ENCODE assay signal across 23 cellular contexts in genomic region chr17:73829676-73830280, GRCh38.
A peak's percentile ranks its signal among the peaks of the same experiment; 100 is the strongest.
DNase-seq lines count a peak whose midpoint lies in the region; TF ChIP-seq lines count a peak whose summit lies in the region.
"Had no signal": no experiment of that assay in that cellular context is flagged by ENCODE, and none has a peak within 500 bp of the region (broad histone marks: within the 10 kb centered on the region; RNA-seq: fewer than 3 reads in every experiment).

No MANE protein-coding gene starts in this region.

- peak overlapping the region; percentile 14 for H3K27ac Mint-ChIP-seq in activated naive CD4-positive, alpha-beta T cell treated with anti-CD3 and anti-CD28 coated beads, Interleukin-2, amount 50 U/mL, for 24 hours
- H3K27ac Mint-ChIP-seq in activated naive CD4-positive, alpha-beta T cell treated with anti-CD3 and anti-CD28 coated beads for 36 hours = no peak overlapping the region
- no peak overlapping the region for H3K27ac Mint-ChIP-seq in chondrocyte (ENCODE audit: unreplicated experiment)
- H3K27ac Mint-ChIP-seq: CD14-positive monocyte had no signal

- H4K8ac ChIP-seq in neuronal stem cell (ENCODE audit: low read depth, low read length) = no peak overlapping the region

- no peaks in the 10 kb centered on the region for H3K79me1 ChIP-seq in neuronal stem cell (ENCODE audit: low read depth, low read length)

- H2BK120ac ChIP-seq in neuronal stem cell (ENCODE audit: low read depth, low read length) = no peak overlapping the region

- H3K9me3 ChIP-seq in neuronal stem cell (replicated peaks in 1 of 2; ENCODE audit: control insufficient read depth in 2 of 2, insufficient read depth in 1 of 2, low read depth in 1 of 2, low read length in 2 of 2) = no peaks in the 10 kb centered on the region
- H3K9me3 ChIP-seq: BE2C had no signal

- CTCF ChIA-PET in activated naive CD4-positive, alpha-beta T cell treated with anti-CD3 and anti-CD28 coated beads for 36 hours (lab: Charles Lee) = interaction anchor here (0.7 to 1.0 kb wide), 2 partner anchors 8 to 23 kb away, joined by 3 to 7 read pairs; no protein-coding TSS in a partner anchor

- no peak overlapping the region for H3K4me2 ChIP-seq in neuronal stem cell (ENCODE audit: insufficient read depth, low read length, poor library complexity, severe bottlenecking)

- no peak overlapping the region for H3K27ac ChIP-seq in neuronal stem cell (replicated peaks; ENCODE audit: low read length)
- H3K27ac ChIP-seq: RWPE1 had no signal

- no peak overlapping the region for H2BK5ac ChIP-seq in neuronal stem cell (ENCODE audit: low read length)

- no peaks in the 10 kb centered on the region for H3K9me3 Mint-ChIP-seq in activated naive CD4-positive, alpha-beta T cell treated with anti-CD3 and anti-CD28 coated beads, Interleukin-2, amount 50 U/mL, for 24 hours
- no peaks in the 10 kb centered on the region for H3K9me3 Mint-ChIP-seq in activated naive CD4-positive, alpha-beta T cell treated with anti-CD3 and anti-CD28 coated beads for 36 hours
- no peaks in the 10 kb centered on the region for H3K9me3 Mint-ChIP-seq in chondrocyte (ENCODE audit: low read depth)

- H3K4me1 Mint-ChIP-seq in activated naive CD4-positive, alpha-beta T cell treated with anti-CD3 and anti-CD28 coated beads, Interleukin-2, amount 50 U/mL, for 24 hours = peaks cover 80% of the 10 kb centered on the region
- H3K4me1 Mint-ChIP-seq in activated naive CD4-positive, alpha-beta T cell treated with anti-CD3 and anti-CD28 coated beads for 36 hours (ENCODE audit: low read depth) = peaks cover 66% of the 10 kb centered on the region
- peaks cover 7% of the 10 kb centered on the region for H3K4me1 Mint-ChIP-seq in chondrocyte (ENCODE audit: low read depth)

- H3K4me3 Mint-ChIP-seq in activated naive CD4-positive, alpha-beta T cell treated with anti-CD3 and anti-CD28 coated beads, Interleukin-2, amount 50 U/mL, for 24 hours = no peak overlapping the region
- H3K4me3 Mint-ChIP-seq in activated naive CD4-positive, alpha-beta T cell treated with anti-CD3 and anti-CD28 coated beads for 36 hours = no peak overlapping the region
- no peak overlapping the region for H3K4me3 Mint-ChIP-seq in chondrocyte (ENCODE audit: unreplicated experiment)
- H3K4me3 Mint-ChIP-seq: CD14-positive monocyte had no signal

- no peak overlapping the region for H2AFZ ChIP-seq in neuronal stem cell (ENCODE audit: low read length)

- no peak overlapping the region for H3K18ac ChIP-seq in neuronal stem cell (ENCODE audit: low read length)

- no peak overlapping the region for H3K4ac ChIP-seq in neuronal stem cell (ENCODE audit: low read length)

- H3K14ac ChIP-seq in neuronal stem cell (ENCODE audit: low read length) = no peak overlapping the region

- no peak overlapping the region for H4K91ac ChIP-seq in neuronal stem cell (ENCODE audit: low read depth, low read length, poor library complexity)

- no peak for TF ChIP-seq CTCF in chondrocyte (IDR thresholded peaks at IDR 0.05)

- no CpG with 5 or more reads among the region's 13 CpGs for WGBS in neuronal stem cell (ENCODE audit: extremely low coverage in 2 of 2, insufficient read length in 2 of 2, insufficient replicate concordance in 1 of 2), 2 donors

- H3K36me3 ChIP-seq in neuronal stem cell (replicated peaks in 1 of 2; ENCODE audit: control insufficient read depth in 2 of 2, insufficient read depth in 2 of 2, low read length in 2 of 2) = no peaks in the 10 kb centered on the region
- H3K36me3 ChIP-seq: BE2C had no signal

- no peak overlapping the region for H3K9ac ChIP-seq in neuronal stem cell (ENCODE audit: low read depth, low read length, poor library complexity)

- no peaks in the 10 kb centered on the region for H3K36me3 Mint-ChIP-seq in activated naive CD4-positive, alpha-beta T cell treated with anti-CD3 and anti-CD28 coated beads, Interleukin-2, amount 50 U/mL, for 24 hours
- no peaks in the 10 kb centered on the region for H3K36me3 Mint-ChIP-seq in activated naive CD4-positive, alpha-beta T cell treated with anti-CD3 and anti-CD28 coated beads for 36 hours (ENCODE audit: low read depth)
- no peaks in the 10 kb centered on the region for H3K36me3 Mint-ChIP-seq in chondrocyte (ENCODE audit: low read depth)
- H3K36me3 Mint-ChIP-seq: CD14-positive monocyte had no signal

- DNase-seq in activated naive CD4-positive, alpha-beta T cell treated with anti-CD3 and anti-CD28 coated beads for 36 hours = no peak
- peak; percentile 66 for DNase-seq in chondrocyte (ENCODE audit: low spot score)
- DNase-seq in neuronal stem cell (ENCODE audit: low spot score) = no peak
- DNase-seq in NCI-H1694 (lab: John Stamatoyannopoulos, UW) = no peak
- DNase-seq in glomerular visceral epithelial cell (ENCODE audit: extremely low spot score) = no peak
- no peak for DNase-seq in NK-92 (lab: John Stamatoyannopoulos, UW; ENCODE audit: unreplicated experiment)
- DNase-seq: 8988T, ACHN, BE2C, DMS153, Karpas-422, NCI-H1092, NCI-H1417 treated with DMSO at 0.1 percent for 48 hours, NCI-H187, NCI-H2081 treated with DMSO at 0.1 percent for 48 hours, NCI-H2171, NCI-H226, NCI-H510A, NCI-H69, SHP77 had no signal

- H3K4me1 ChIP-seq in neuronal stem cell (ENCODE audit: control insufficient read depth in 2 of 2, insufficient read depth in 1 of 2, low read depth in 1 of 2, low read length in 2 of 2) = peaks cover 0 to 6% of the 10 kb centered on the region in 2 donors

- peak overlapping the region; percentile 42 for H2BK15ac ChIP-seq in neuronal stem cell (ENCODE audit: low read length)

- intact Hi-C loops in activated naive CD4-positive, alpha-beta T cell treated with anti-CD3 and anti-CD28 coated beads for 36 hours (cut with micrococcal nuclease) = loop anchor here (5.0 to 10.0 kb wide), 2 partner anchors 107 to 235 kb away; no protein-coding TSS in a partner anchor

- no peak overlapping the region for H3K23ac ChIP-seq in neuronal stem cell (ENCODE audit: low read depth, low read length, poor library complexity)

- no peak overlapping the region for H3K4me3 ChIP-seq in neuronal stem cell (ENCODE audit: low read length in 2 of 2)

- peaks cover 0 to 9% (median 0%) of the 10 kb centered on the region in 3 experiments for H3K27me3 ChIP-seq in neuronal stem cell (ENCODE audit: control insufficient read depth in 3 of 3, insufficient read depth in 3 of 3, low read depth in 1 of 3, low read length in 3 of 3)
- H3K27me3 ChIP-seq: BE2C had no signal

- H2BK12ac ChIP-seq in neuronal stem cell (ENCODE audit: low read length) = no peak overlapping the region

- H3K27me3 Mint-ChIP-seq in activated naive CD4-positive, alpha-beta T cell treated with anti-CD3 and anti-CD28 coated beads, Interleukin-2, amount 50 U/mL, for 24 hours = no peaks in the 10 kb centered on the region
- H3K27me3 Mint-ChIP-seq in activated naive CD4-positive, alpha-beta T cell treated with anti-CD3 and anti-CD28 coated beads for 36 hours (ENCODE audit: low read depth) = no peaks in the 10 kb centered on the region
- peaks cover 25% of the 10 kb centered on the region for H3K27me3 Mint-ChIP-seq in chondrocyte (ENCODE audit: low read depth)

- no peak overlapping the region for H2AK5ac ChIP-seq in neuronal stem cell (ENCODE audit: low read depth, low read length)
